In genomic region chr3:52848617-52849016, GRCh38 we compare ENCODE assay signal across 15 cellular contexts. TPM values are rescaled to one million over a fixed set of nuclear protein-coding genes. Genes with fewer than 3 reads are reported as not detected.
DNase-seq lines count a peak whose midpoint lies in the region; ATAC-seq and TF ChIP-seq lines count a peak whose summit lies in the region.
"Had no signal": no experiment of that assay in that cellular context is flagged by ENCODE, and none has a peak within 500 bp of the region (broad histone marks: within the 10 kb centered on the region; RNA-seq: fewer than 3 reads in every experiment).

No MANE protein-coding gene starts in this region.

- no peak overlapping the region for H3K4me3 ChIP-seq in BLaER1
- H3K4me3 ChIP-seq in fibroblast of mammary gland (ENCODE audit: control insufficient read depth, low read depth, low read length) = no peak overlapping the region
- H3K4me3 ChIP-seq: body of pancreas, pancreas had no signal

- no peak for ATAC-seq in HG03175 (IDR thresholded peaks at IDR 0.05; ENCODE audit: unreplicated experiment)
- no peak for ATAC-seq in GM21825 (IDR thresholded peaks at IDR 0.05; ENCODE audit: unreplicated experiment)
- no peak for ATAC-seq in GM21717 (IDR thresholded peaks at IDR 0.05; ENCODE audit: unreplicated experiment)
- ATAC-seq: body of pancreas, Panc1, pancreas had no signal

- H3K4me1 ChIP-seq in BLaER1 = peaks cover 78% of the 10 kb centered on the region

- DNase-seq in RPMI7951 (ENCODE audit: low read depth) (peak; percentile 56), fibroblast of mammary gland (ENCODE audit: low read depth) (peak; percentile 80), renal cortical epithelial cell (ENCODE audit: low read depth) (peak; percentile 16)
- DNase-seq in stimulated activated naive CD4-positive, alpha-beta T cell treated with Interleukin-2 at 50 U/mL for 16 hours (lab: John Stamatoyannopoulos, UW) = no peak
- DNase-seq: activated CD8-positive, alpha-beta memory T cell treated with anti-CD3 and anti-CD28 coated beads, Interleukin-2, amount 50 U/mL, for 4 hours; body of pancreas; CD4-positive, alpha-beta memory T cell; pancreas; stimulated activated CD4-positive, alpha-beta T cell treated with anti-CD3 and anti-CD28 coated beads, Interleukin-4, amount 100 ng/mL, for 4 hours; substantia nigra had no signal

- peaks cover 34% of the 10 kb centered on the region for H3K36me3 ChIP-seq in BLaER1
- H3K36me3 ChIP-seq: pancreas had no signal

- no peaks in the 10 kb centered on the region for H3K27me3 ChIP-seq in BLaER1
- H3K27me3 ChIP-seq: body of pancreas, pancreas had no signal

- H3K27ac ChIP-seq in BLaER1 = peak overlapping the region; percentile 89
- H3K27ac ChIP-seq: body of pancreas, pancreas had no signal

- H3K9ac ChIP-seq in BLaER1 = peak overlapping the region; percentile 49; the same call in 1 of the 2 replicates

- H3K9me3 ChIP-seq in BLaER1 = no peaks in the 10 kb centered on the region
- H3K9me3 ChIP-seq: body of pancreas, pancreas had no signal

- no peak for TF ChIP-seq CTCF in fibroblast of mammary gland (conservative IDR thresholded peaks at IDR 0.05; ENCODE audit: control insufficient read depth, insufficient read depth, low read depth, low read length)

- no peaks in the 10 kb centered on the region for H4K20me1 ChIP-seq in BLaER1

- peak overlapping the region; percentile 94 for H3K4me2 ChIP-seq in BLaER1

RNA-seq across cellular contexts. Expression of gene MUSTN1, which starts 13.8 kb away (rescaled TPM):
- 1.1 and 1.3 TPM in 2 replicates for total RNA-seq in RPMI7951 (2014; rRNA removed; shearing (Covaris generic))
- total RNA-seq in renal cortical epithelial cell = not detected in 2 replicates

RNA-seq across cellular contexts. Expression of gene ITIH4, which starts 18.1 kb away (rescaled TPM):
- total RNA-seq in RPMI7951 (2014; rRNA removed; shearing (Covaris generic)) = 0.48 and 0.68 TPM in 2 replicates
- 1.9 TPM in 1 of 2 replicates, not detected in the other for total RNA-seq in renal cortical epithelial cell

RNA-seq across cellular contexts. Expression of gene STIMATE, which starts 48.7 kb away (rescaled TPM):
- total RNA-seq in RPMI7951 (2014; rRNA removed; shearing (Covaris generic)) = 10.5 and 12.1 TPM in 2 replicates
- 11.5 and 12.1 TPM in 2 replicates for total RNA-seq in renal cortical epithelial cell

RNA-seq across cellular contexts. Expression of gene ITIH3, which starts 54.0 kb away (rescaled TPM):
- not detected in 2 replicates for total RNA-seq in RPMI7951 (2014; rRNA removed; shearing (Covaris generic))
- total RNA-seq in renal cortical epithelial cell = not detected in 2 replicates
- total RNA-seq: CD4-positive, alpha-beta memory T cell had no signal
